ENCODE assay signal across 21 cellular contexts in genomic region chr20:59737073-59737691, GRCh38.
"Had no signal": no experiment of that assay in that cellular context is flagged by ENCODE, and none has a peak within 500 bp of the region (broad histone marks: within the 10 kb centered on the region; RNA-seq: fewer than 3 reads in every experiment).

No MANE protein-coding gene starts in this region.

- H3K36me3 ChIP-seq: ascending aorta, brain microvascular endothelial cell, colonic mucosa, esophagus squamous epithelium, heart right ventricle, sigmoid colon, thoracic aorta had no signal

- H3K4me2 ChIP-seq: smooth muscle cell had no signal

- ATAC-seq: activated T-cell treated with anti-CD3 and anti-CD28 coated beads, Interleukin-2, amount 50 U/mL, for 4 hours; heart right ventricle; left cardiac atrium; mucosa of descending colon; SK-N-SH treated with all-trans-retinoic acid at 6 μM for 48 hours; stimulated activated naive B cell treated with anti-CD40 and anti-IgM and Interleukin-4, amounts not matched to agents 10 μg/mL and 1 μg/mL and 100 μg/mL, for 72 hours had no signal

- H3K4me3 Mint-ChIP-seq: activated naive CD4-positive, alpha-beta T cell treated with anti-CD3 and anti-CD28 coated beads for 36 hours; activated T-cell treated with anti-CD3 and anti-CD28 coated beads, Interleukin-2, amount 50 U/mL, for 4 hours; central memory CD8-positive, alpha-beta T cell; memory B cell; stimulated activated naive B cell treated with anti-CD40 and anti-IgM and Interleukin-4, amounts not matched to agents 10 μg/mL and 1 μg/mL and 100 μg/mL, for 72 hours; T-helper 2 cell treated with Interferon-gamma antibody and Interleukin-4, amounts not matched to agents 5 μg/mL and 100 μg/mL, for 36 hours had no signal

- DNase-seq: activated CD4-positive, CD25-positive, alpha-beta regulatory T cell treated with anti-CD3 and anti-CD28 coated beads, Interleukin-2, amount 50 U/mL, for 72 hours; activated naive CD4-positive, alpha-beta T cell treated with anti-CD3 and anti-CD28 coated beads for 36 hours; activated T-cell treated with anti-CD3 and anti-CD28 coated beads, Interleukin-2, amount 50 U/mL, for 4 hours; brain microvascular endothelial cell; colonic mucosa; esophagus squamous epithelium; heart right ventricle; left cardiac atrium; mucosa of descending colon; sigmoid colon; stimulated activated CD4-positive, alpha-beta T cell treated with anti-CD3 and anti-CD28 coated beads, Interleukin-15, amount 100 ng/mL, for 24 hours; stimulated activated naive B cell treated with anti-CD40 and anti-IgM and Interleukin-4, amounts not matched to agents 10 μg/mL and 1 μg/mL and 100 μg/mL, for 72 hours had no signal

- H3K36me3 Mint-ChIP-seq: memory B cell; stimulated activated naive B cell treated with anti-CD40 and anti-IgM and Interleukin-4, amounts not matched to agents 10 μg/mL and 1 μg/mL and 100 μg/mL, for 72 hours had no signal

- H3K4me1 ChIP-seq: ascending aorta, colonic mucosa, esophagus squamous epithelium, heart right ventricle, sigmoid colon had no signal

- H3K27me3 ChIP-seq: ascending aorta, brain microvascular endothelial cell, colonic mucosa, sigmoid colon had no signal

- H3K27ac Mint-ChIP-seq: activated naive CD4-positive, alpha-beta T cell treated with anti-CD3 and anti-CD28 coated beads for 36 hours; activated T-helper 2 cell treated with anti-CD3 and anti-CD28 coated beads, Interferon-gamma antibody, Interleukin-2, Interleukin-4, amounts not matched to agents 10 μg/mL and 5 μg/mL and 100 μg/mL, durations not matched to agents 14 hours and 24 hours and 36 hours; memory B cell; stimulated activated naive B cell treated with anti-CD40 and anti-IgM and Interleukin-4, amounts not matched to agents 10 μg/mL and 1 μg/mL and 100 μg/mL, for 72 hours; T-helper 2 cell treated with Interferon-gamma antibody and Interleukin-4, amounts not matched to agents 5 μg/mL and 100 μg/mL, for 36 hours had no signal

- H3K27ac ChIP-seq: ascending aorta, brain microvascular endothelial cell, colonic mucosa, esophagus squamous epithelium, heart right ventricle, sigmoid colon, thoracic aorta, VCaP had no signal

- H3K9me3 Mint-ChIP-seq: activated naive CD4-positive, alpha-beta T cell treated with anti-CD3 and anti-CD28 coated beads for 36 hours; activated T-cell treated with anti-CD3 and anti-CD28 coated beads, Interleukin-2, amount 50 U/mL, for 4 hours; activated T-helper 2 cell treated with anti-CD3 and anti-CD28 coated beads, Interferon-gamma antibody, Interleukin-2, Interleukin-4, amounts not matched to agents 10 μg/mL and 5 μg/mL and 100 μg/mL, durations not matched to agents 14 hours and 24 hours and 36 hours; central memory CD8-positive, alpha-beta T cell; T-helper 2 cell treated with Interferon-gamma antibody and Interleukin-4, amounts not matched to agents 5 μg/mL and 100 μg/mL, for 36 hours had no signal

- H3K4me1 Mint-ChIP-seq: central memory CD8-positive, alpha-beta T cell; memory B cell; stimulated activated naive B cell treated with anti-CD40 and anti-IgM and Interleukin-4, amounts not matched to agents 10 μg/mL and 1 μg/mL and 100 μg/mL, for 72 hours had no signal

- H3K4me3 ChIP-seq: ascending aorta, colonic mucosa, esophagus squamous epithelium, heart right ventricle, mucosa of descending colon, sigmoid colon, smooth muscle cell, thoracic aorta had no signal

- H3K9me3 ChIP-seq: ascending aorta, colonic mucosa, esophagus squamous epithelium, heart right ventricle, mucosa of descending colon, sigmoid colon, thoracic aorta had no signal
